1 cellular context compared by ENCODE assay signal in the genomic region with DNA sequence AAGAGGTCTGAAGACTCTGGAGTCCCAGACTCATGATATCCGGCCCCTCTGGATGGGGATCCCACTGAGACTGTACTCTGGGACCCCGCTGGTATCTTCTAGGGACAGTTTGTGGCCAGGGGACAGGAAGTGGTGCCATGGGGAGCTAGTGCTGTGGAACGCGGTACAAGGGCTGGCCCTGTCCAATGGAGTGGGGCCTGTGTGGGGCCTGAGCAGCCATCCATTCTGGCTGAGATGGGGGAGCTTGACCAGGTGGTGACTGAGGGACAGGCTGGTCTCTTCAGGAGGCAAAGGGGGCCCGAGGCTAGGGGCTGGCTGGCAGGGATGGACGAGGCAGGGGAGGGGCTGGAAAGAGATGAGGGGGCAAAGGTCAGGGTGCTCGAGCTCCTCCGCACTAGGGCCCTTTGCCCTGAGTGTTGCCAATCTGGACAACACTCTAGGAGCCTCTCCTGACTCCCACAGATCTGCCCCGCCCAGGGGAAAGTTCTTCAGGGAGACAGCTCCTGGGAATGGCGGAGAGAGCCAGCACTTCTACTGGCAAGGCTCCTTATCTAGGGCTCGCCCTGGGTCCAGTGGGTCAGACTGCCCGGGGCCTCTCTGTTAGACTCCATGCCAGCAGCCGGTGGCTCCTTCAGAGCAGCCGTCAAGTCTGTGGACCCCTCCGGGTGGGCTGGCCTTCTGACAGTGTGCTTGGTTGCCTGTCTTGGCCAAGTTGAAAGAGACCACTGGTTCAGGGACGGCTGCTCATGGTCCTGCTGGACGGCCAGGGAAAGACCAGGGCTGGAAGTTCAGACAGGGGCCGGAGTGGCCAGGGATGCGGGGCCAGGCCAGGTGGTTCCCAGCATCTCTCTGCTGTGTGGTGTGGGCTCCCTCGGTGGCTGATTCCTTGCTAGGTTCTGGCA.
TF ChIP-seq lines count a peak whose summit lies in the region.

No MANE protein-coding gene starts in this region.

TF ChIP-seq in HCT116, 20 proteins besides CTCF, POLR2A, EP300 and RAD21:
- TF ChIP-seq REST (IDR thresholded peaks at IDR 0.05; ENCODE audit: low read depth) (no peak), SIN3A (IDR thresholded peaks at IDR 0.05; ENCODE audit: low read depth) (no peak), EZH2 (IDR thresholded peaks at IDR 0.05) (no peak), JUND (IDR thresholded peaks at IDR 0.05) (no peak), TCF7L2 (IDR thresholded peaks at IDR 0.05; ENCODE audit: borderline replicate concordance, extremely low read depth, insufficient read depth, insufficient read length) (no peak), CBX3 (IDR thresholded peaks at IDR 0.05; ENCODE audit: low read depth) (no peak)
- TF ChIP-seq, protein P1, sequence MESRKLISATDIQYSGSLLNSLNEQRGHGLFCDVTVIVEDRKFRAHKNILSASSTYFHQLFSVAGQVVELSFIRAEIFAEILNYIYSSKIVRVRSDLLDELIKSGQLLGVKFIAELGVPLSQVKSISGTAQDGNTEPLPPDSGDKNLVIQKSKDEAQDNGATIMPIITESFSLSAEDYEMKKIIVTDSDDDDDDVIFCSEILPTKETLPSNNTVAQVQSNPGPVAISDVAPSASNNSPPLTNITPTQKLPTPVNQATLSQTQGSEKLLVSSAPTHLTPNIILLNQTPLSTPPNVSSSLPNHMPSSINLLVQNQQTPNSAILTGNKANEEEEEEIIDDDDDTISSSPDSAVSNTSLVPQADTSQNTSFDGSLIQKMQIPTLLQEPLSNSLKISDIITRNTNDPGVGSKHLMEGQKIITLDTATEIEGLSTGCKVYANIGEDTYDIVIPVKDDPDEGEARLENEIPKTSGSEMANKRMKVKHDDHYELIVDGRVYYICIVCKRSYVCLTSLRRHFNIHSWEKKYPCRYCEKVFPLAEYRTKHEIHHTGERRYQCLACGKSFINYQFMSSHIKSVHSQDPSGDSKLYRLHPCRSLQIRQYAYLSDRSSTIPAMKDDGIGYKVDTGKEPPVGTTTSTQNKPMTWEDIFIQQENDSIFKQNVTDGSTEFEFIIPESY (IDR thresholded peaks at IDR 0.05; ENCODE audit: extremely low read depth, insufficient replicate concordance, low read length) = no peak
